ENCODE assay signal across 26 cellular contexts in genomic region chrX:14504960-14505538, GRCh38. TPM values are rescaled to one million over a fixed set of nuclear protein-coding genes. Genes with fewer than 3 reads are reported as not detected.
"Had no signal": no experiment of that assay in that cellular context is flagged by ENCODE, and none has a peak within 500 bp of the region (broad histone marks: within the 10 kb centered on the region; RNA-seq: fewer than 3 reads in every experiment).

No MANE protein-coding gene starts in this region.

- FAIRE-seq: endometrium, urothelium cell line had no signal

- H3K27ac Mint-ChIP-seq: activated B cell treated with CpG ODN at 0.5 μM for 24 hours; activated CD8-positive, alpha-beta T cell treated with anti-CD3 and anti-CD28 coated beads for 36 hours; activated naive CD4-positive, alpha-beta T cell treated with anti-CD3 and anti-CD28 coated beads, Interleukin-2, amount 50 U/mL, for 72 hours; stimulated activated memory B cell treated with anti-CD40 and anti-IgM and Interleukin-4, amounts not matched to agents 10 μg/mL and 1 μg/mL and 100 μg/mL, for 72 hours; T-cell had no signal

- H3K4me1 ChIP-seq: body of pancreas, colonic mucosa, prostate gland, right lobe of liver had no signal

- H3K27me3 ChIP-seq: body of pancreas, colonic mucosa, esophagus muscularis mucosa, right lobe of liver had no signal

- H3K4me1 Mint-ChIP-seq: activated B cell treated with CpG ODN at 0.5 μM for 24 hours; neural crest cell; stimulated activated memory B cell treated with anti-CD40 and anti-IgM and Interleukin-4, amounts not matched to agents 10 μg/mL and 1 μg/mL and 100 μg/mL, for 72 hours; T-cell had no signal

- H3K4me3 Mint-ChIP-seq: activated B cell treated with CpG ODN at 0.5 μM for 24 hours; activated CD8-positive, alpha-beta T cell treated with anti-CD3 and anti-CD28 coated beads for 36 hours; central memory CD8-positive, alpha-beta T cell; neural crest cell; stimulated activated memory B cell treated with anti-CD40 and anti-IgM and Interleukin-4, amounts not matched to agents 10 μg/mL and 1 μg/mL and 100 μg/mL, for 72 hours; T-cell had no signal

- H3K36me3 ChIP-seq: colonic mucosa, esophagus muscularis mucosa, prostate gland, right lobe of liver had no signal

- H3K4me3 ChIP-seq: body of pancreas, colonic mucosa, esophagus muscularis mucosa, lung, prostate gland, right lobe of liver had no signal

- H3K36me3 Mint-ChIP-seq: activated naive CD4-positive, alpha-beta T cell treated with anti-CD3 and anti-CD28 coated beads, Interleukin-2, amount 50 U/mL, for 72 hours; stimulated activated memory B cell treated with anti-CD40 and anti-IgM and Interleukin-4, amounts not matched to agents 10 μg/mL and 1 μg/mL and 100 μg/mL, for 72 hours; T-cell had no signal

- H3K27ac ChIP-seq: body of pancreas, colonic mucosa, esophagus muscularis mucosa, prostate gland, right lobe of liver had no signal

- H3K27me3 Mint-ChIP-seq: stimulated activated memory B cell treated with anti-CD40 and anti-IgM and Interleukin-4, amounts not matched to agents 10 μg/mL and 1 μg/mL and 100 μg/mL, for 72 hours had no signal

- DNase-seq: activated B cell treated with CpG ODN at 0.5 μM for 24 hours; activated CD4-positive, alpha-beta T cell treated with anti-CD3 and anti-CD28 coated beads for 48 hours; activated CD8-positive, alpha-beta T cell treated with anti-CD3 and anti-CD28 coated beads for 36 hours; activated effector memory CD4-positive, alpha-beta T cell treated with Interleukin-2 at 50 U/mL for 16 hours; activated T-cell treated with anti-CD3 and anti-CD28 coated beads, Interleukin-2, amount 50 U/mL, for 1 hour; amniotic stem cell; body of pancreas; colonic mucosa; hippocampal formation; islet precursor cell; right lobe of liver; SIG-M5; stimulated activated CD4-positive, alpha-beta T cell treated with anti-CD3 and anti-CD28 coated beads, Interleukin-4, amount 100 ng/mL, for 4 hours; T-cell had no signal

- H3K9me3 ChIP-seq: body of pancreas, colonic mucosa, esophagus muscularis mucosa, prostate gland, right lobe of liver had no signal

- H3K9me3 Mint-ChIP-seq: activated B cell treated with CpG ODN at 0.5 μM for 24 hours; activated CD8-positive, alpha-beta T cell treated with anti-CD3 and anti-CD28 coated beads for 36 hours; activated naive CD4-positive, alpha-beta T cell treated with anti-CD3 and anti-CD28 coated beads, Interleukin-2, amount 50 U/mL, for 72 hours; central memory CD8-positive, alpha-beta T cell; stimulated activated memory B cell treated with anti-CD40 and anti-IgM and Interleukin-4, amounts not matched to agents 10 μg/mL and 1 μg/mL and 100 μg/mL, for 72 hours; T-cell had no signal

- ATAC-seq: activated CD8-positive, alpha-beta T cell treated with anti-CD3 and anti-CD28 coated beads for 36 hours; body of pancreas; SK-N-SH treated with all-trans-retinoic acid at 6 μM for 48 hours; stimulated activated memory B cell treated with anti-CD40 and anti-IgM and Interleukin-4, amounts not matched to agents 10 μg/mL and 1 μg/mL and 100 μg/mL, for 72 hours; T-cell had no signal

RNA-seq across cellular contexts. Expression of gene GLRA2, which starts 24.3 kb away (rescaled TPM):
- total RNA-seq: activated B cell treated with CpG ODN at 0.5 μM for 24 hours; activated CD8-positive, alpha-beta T cell treated with anti-CD3 and anti-CD28 coated beads for 36 hours; activated naive CD4-positive, alpha-beta T cell treated with anti-CD3 and anti-CD28 coated beads, Interleukin-2, amount 50 U/mL, for 72 hours; body of pancreas; esophagus muscularis mucosa; glomerular endothelial cell; osteocyte; prostate gland; right lobe of liver; T-cell had no signal
- polyA plus RNA-seq: lung had no signal
